In the genomic region with DNA sequence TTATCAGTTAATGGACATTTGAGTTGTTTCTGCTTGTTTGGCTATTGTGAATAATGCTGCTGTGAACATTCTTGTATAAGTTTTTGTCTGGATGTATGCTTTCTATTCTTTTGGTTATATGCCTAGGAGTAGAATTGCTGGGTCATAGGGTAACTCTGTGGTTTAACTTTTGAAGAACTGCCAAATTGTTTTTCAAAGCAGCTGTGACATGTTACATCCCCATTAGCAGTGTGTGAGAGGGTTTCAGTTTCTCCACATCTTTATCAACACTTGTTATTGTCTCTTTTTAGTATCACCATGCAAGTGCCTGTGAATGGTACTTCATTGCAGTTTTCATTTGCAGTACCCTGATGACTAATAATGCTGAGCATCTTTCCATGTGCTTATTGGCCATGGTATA, we compare ENCODE assay signal across 1 cellular context.
TF ChIP-seq lines count a peak whose summit lies in the region.

No MANE protein-coding gene starts in this region.

TF ChIP-seq in HCT116, 20 proteins besides CTCF, POLR2A, EP300 and RAD21 (continued from another document):
- TF ChIP-seq, protein P1, sequence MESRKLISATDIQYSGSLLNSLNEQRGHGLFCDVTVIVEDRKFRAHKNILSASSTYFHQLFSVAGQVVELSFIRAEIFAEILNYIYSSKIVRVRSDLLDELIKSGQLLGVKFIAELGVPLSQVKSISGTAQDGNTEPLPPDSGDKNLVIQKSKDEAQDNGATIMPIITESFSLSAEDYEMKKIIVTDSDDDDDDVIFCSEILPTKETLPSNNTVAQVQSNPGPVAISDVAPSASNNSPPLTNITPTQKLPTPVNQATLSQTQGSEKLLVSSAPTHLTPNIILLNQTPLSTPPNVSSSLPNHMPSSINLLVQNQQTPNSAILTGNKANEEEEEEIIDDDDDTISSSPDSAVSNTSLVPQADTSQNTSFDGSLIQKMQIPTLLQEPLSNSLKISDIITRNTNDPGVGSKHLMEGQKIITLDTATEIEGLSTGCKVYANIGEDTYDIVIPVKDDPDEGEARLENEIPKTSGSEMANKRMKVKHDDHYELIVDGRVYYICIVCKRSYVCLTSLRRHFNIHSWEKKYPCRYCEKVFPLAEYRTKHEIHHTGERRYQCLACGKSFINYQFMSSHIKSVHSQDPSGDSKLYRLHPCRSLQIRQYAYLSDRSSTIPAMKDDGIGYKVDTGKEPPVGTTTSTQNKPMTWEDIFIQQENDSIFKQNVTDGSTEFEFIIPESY (IDR thresholded peaks at IDR 0.05; ENCODE audit: extremely low read depth, insufficient replicate concordance, low read length), result no peak
- no peak for TF ChIP-seq CEBPB (IDR thresholded peaks at IDR 0.05; ENCODE audit: low read depth)
- TF ChIP-seq POLR2AphosphoS5 (IDR thresholded peaks at IDR 0.05; ENCODE audit: low read depth, low read length), result no peak
- TF ChIP-seq, protein P2, sequence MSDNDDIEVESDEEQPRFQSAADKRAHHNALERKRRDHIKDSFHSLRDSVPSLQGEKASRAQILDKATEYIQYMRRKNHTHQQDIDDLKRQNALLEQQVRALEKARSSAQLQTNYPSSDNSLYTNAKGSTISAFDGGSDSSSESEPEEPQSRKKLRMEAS (IDR thresholded peaks at IDR 0.05), result no peak
- TF ChIP-seq SIN3A (IDR thresholded peaks at IDR 0.05; ENCODE audit: low read depth), result no peak
- no peak for TF ChIP-seq EGR1 (IDR thresholded peaks at IDR 0.05; ENCODE audit: low read depth)
- TF ChIP-seq YY1 (IDR thresholded peaks at IDR 0.05; ENCODE audit: extremely low read depth, insufficient replicate concordance, low read depth, low read length), result no peak
